9 cellular contexts compared by ENCODE assay signal in the genomic region with DNA sequence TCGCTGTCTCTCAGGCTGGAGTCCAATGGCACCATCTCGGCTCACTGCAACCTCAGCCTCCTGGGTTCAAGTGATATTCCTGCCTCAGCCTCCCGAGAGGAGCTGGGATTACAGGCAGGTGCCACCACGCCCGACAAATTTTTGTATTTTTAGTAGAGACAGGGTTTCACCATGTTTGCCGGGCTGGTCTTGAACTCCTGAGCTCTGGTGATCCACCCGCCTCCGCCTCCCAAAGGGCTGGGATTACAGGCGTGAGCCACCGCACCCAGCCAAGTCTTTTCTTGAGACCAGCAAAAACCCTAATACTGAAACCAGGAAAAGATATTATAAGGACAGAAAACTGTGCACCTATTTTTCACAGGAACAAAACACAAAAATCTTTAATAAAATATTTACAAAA. TPM values are rescaled to one million over a fixed set of nuclear protein-coding genes. Genes with fewer than 3 reads are reported as not detected.
"Had no signal": no experiment of that assay in that cellular context is flagged by ENCODE, and none has a peak within 500 bp of the region (broad histone marks: within the 10 kb centered on the region; RNA-seq: fewer than 3 reads in every experiment).

No MANE protein-coding gene starts in this region.

RNA-seq across cellular contexts. Expression of a gene that starts 41.4 kb away (rescaled TPM):
- total RNA-seq: kidney epithelial cell; left lobe of liver; lung microvascular endothelial cell; mammary epithelial cell; mononuclear cell; naive thymus-derived CD4-positive, alpha-beta T cell had no signal
- polyA plus RNA-seq: immature natural killer cell; keratinocyte; liver; mammary epithelial cell; naive thymus-derived CD4-positive, alpha-beta T cell had no signal
